1 cellular context compared by ENCODE assay signal in the genomic region with DNA sequence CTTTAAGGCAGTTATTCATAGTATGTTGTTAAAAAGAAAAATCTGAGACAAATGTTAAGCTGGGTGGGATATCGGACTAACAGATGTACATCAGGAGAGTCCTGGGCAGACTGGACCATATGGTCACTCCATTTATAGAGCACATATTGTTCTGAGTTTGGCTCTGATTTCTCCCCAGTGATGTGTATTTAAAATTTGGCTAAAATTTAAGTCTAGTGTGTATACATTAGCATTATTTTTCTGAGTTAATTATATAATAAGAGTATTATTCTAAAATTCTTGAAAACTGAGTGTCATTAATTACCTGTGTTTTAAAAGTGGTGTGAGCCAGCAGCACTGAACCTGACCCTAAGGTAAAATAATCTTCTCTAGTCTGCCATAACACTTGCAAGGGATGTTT.
TF ChIP-seq lines count a peak whose summit lies in the region.

No MANE protein-coding gene starts in this region.

TF ChIP-seq in GM12878, 131 proteins besides CTCF, POLR2A, EP300 and RAD21:
- TF ChIP-seq CBX3 (IDR thresholded peaks at IDR 0.05; ENCODE audit: borderline replicate concordance, low read depth) = no peak
- TF ChIP-seq RAD51 (IDR thresholded peaks at IDR 0.05) = no peak
- TF ChIP-seq ASH2L (IDR thresholded peaks at IDR 0.05; ENCODE audit: borderline replicate concordance, low read depth) = no peak
- TF ChIP-seq EZH2 (IDR thresholded peaks at IDR 0.05; ENCODE audit: borderline replicate concordance, control insufficient read depth, low read depth, low read length) = no peak
- no peak for TF ChIP-seq KDM1A (IDR thresholded peaks at IDR 0.05; ENCODE audit: borderline replicate concordance)
- TF ChIP-seq SMARCA5 (IDR thresholded peaks at IDR 0.05) = no peak
- TF ChIP-seq, protein P1, sequence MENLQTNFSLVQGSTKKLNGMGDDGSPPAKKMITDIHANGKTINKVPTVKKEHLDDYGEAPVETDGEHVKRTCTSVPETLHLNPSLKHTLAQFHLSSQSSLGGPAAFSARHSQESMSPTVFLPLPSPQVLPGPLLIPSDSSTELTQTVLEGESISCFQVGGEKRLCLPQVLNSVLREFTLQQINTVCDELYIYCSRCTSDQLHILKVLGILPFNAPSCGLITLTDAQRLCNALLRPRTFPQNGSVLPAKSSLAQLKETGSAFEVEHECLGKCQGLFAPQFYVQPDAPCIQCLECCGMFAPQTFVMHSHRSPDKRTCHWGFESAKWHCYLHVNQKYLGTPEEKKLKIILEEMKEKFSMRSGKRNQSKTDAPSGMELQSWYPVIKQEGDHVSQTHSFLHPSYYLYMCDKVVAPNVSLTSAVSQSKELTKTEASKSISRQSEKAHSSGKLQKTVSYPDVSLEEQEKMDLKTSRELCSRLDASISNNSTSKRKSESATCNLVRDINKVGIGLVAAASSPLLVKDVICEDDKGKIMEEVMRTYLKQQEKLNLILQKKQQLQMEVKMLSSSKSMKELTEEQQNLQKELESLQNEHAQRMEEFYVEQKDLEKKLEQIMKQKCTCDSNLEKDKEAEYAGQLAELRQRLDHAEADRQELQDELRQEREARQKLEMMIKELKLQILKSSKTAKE (IDR thresholded peaks at IDR 0.05; ENCODE audit: low read depth, poor library complexity, severe bottlenecking) = no peak
- TF ChIP-seq TCF7 (IDR thresholded peaks at IDR 0.05; ENCODE audit: borderline replicate concordance) = no peak
- TF ChIP-seq, protein P2, sequence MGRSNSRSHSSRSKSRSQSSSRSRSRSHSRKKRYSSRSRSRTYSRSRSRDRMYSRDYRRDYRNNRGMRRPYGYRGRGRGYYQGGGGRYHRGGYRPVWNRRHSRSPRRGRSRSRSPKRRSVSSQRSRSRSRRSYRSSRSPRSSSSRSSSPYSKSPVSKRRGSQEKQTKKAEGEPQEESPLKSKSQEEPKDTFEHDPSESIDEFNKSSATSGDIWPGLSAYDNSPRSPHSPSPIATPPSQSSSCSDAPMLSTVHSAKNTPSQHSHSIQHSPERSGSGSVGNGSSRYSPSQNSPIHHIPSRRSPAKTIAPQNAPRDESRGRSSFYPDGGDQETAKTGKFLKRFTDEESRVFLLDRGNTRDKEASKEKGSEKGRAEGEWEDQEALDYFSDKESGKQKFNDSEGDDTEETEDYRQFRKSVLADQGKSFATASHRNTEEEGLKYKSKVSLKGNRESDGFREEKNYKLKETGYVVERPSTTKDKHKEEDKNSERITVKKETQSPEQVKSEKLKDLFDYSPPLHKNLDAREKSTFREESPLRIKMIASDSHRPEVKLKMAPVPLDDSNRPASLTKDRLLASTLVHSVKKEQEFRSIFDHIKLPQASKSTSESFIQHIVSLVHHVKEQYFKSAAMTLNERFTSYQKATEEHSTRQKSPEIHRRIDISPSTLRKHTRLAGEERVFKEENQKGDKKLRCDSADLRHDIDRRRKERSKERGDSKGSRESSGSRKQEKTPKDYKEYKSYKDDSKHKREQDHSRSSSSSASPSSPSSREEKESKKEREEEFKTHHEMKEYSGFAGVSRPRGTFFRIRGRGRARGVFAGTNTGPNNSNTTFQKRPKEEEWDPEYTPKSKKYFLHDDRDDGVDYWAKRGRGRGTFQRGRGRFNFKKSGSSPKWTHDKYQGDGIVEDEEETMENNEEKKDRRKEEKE (IDR thresholded peaks at IDR 0.05) = no peak
